In the genomic region with DNA sequence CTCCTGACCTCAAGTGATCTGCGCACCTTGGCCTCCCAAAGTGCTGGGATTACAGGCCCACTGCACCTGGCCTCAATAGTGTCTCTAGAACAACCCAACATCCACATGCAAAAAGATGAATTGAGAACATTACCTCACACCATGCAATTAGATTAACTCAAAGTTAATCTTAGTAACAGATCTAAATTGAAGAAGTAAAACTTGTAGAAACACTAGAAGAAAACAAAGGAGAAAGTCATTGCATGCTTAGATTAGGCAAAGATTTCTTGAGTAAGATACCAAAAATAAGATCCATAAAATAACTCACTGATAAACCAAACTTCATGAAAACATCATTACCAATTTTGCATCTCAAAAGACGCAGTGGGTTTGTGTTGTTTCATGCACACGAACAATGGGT, we compare ENCODE assay signal across 23 cellular contexts. TPM values are rescaled to one million over a fixed set of nuclear protein-coding genes. Genes with fewer than 3 reads are reported as not detected.
"Had no signal": no experiment of that assay in that cellular context is flagged by ENCODE, and none has a peak within 500 bp of the region (broad histone marks: within the 10 kb centered on the region; RNA-seq: fewer than 3 reads in every experiment).

No MANE protein-coding gene starts in this region.

- H3K36me3 ChIP-seq: MG63, Peyer's patch, SJCRH30 had no signal

- H3K4me1 ChIP-seq: SJCRH30 had no signal

- DNase-seq: Karpas-422, KG1, MG63, NCI-H1092 treated with DMSO at 0.1 percent for 48 hours, NCI-H1436, NCI-H187, NCI-H2029, NCI-H2081 treated with DMSO at 0.1 percent for 48 hours, NCI-H2171, NCI-H226, NCI-H446, NCI-H510A, NCI-H524 treated with DMSO at 0.1 percent for 48 hours, NCI-H69, NCI-H774, PC-3, Peyer's patch, SHP77 treated with DMSO at 0.1 percent for 48 hours, SJCRH30, T-helper 1 cell had no signal

- H3K4me3 ChIP-seq: MG63, Peyer's patch, SJCRH30 had no signal

- H3K27me3 ChIP-seq: SJCRH30 had no signal

- H3K9me3 ChIP-seq: SJCRH30 had no signal

- H3K27ac ChIP-seq: Peyer's patch, SJCRH30 had no signal

- ATAC-seq: PC-3, Right ventricle myocardium inferior, SK-N-SH treated with all-trans-retinoic acid at 6 μM for 48 hours had no signal

RNA-seq across cellular contexts. Expression of gene CPAMD8, which starts 2.8 kb away (rescaled TPM):
- total RNA-seq: HT-29 had no signal
